Comparison of ENCODE assay signal across 8 cellular contexts in genomic region chr5:139177809-139178581, GRCh38. TPM values are rescaled to one million over a fixed set of nuclear protein-coding genes. Genes with fewer than 3 reads are reported as not detected.
DNase-seq lines count a peak whose midpoint lies in the region; ATAC-seq lines count a peak whose summit lies in the region.

No MANE protein-coding gene starts in this region.

- no peaks in the 10 kb centered on the region for H3K79me2 ChIP-seq in Karpas-422 (ENCODE audit: low read length)

- H3K9me3 ChIP-seq in Karpas-422 (ENCODE audit: low read length): peaks cover under 1% of the 10 kb centered on the region

- ATAC-seq in GM19463 (IDR thresholded peaks at IDR 0.05; ENCODE audit: unreplicated experiment): peak; percentile 54
- no peak for ATAC-seq in HG03521 (IDR thresholded peaks at IDR 0.05; ENCODE audit: unreplicated experiment)

- H3K27me3 ChIP-seq in Karpas-422 (ENCODE audit: low read length): no peaks in the 10 kb centered on the region

- H3K9me2 ChIP-seq in Karpas-422 (replicated peaks; ENCODE audit: insufficient read depth, low read length): no peaks in the 10 kb centered on the region

- no peak overlapping the region for H2AFZ ChIP-seq in Karpas-422 (ENCODE audit: low read length)

- no peak overlapping the region for H3K4me2 ChIP-seq in Karpas-422 (ENCODE audit: low read depth, low read length, poor library complexity, severe bottlenecking)

- peaks cover 36% of the 10 kb centered on the region; the same call in 1 of the 2 replicates for H4K20me1 ChIP-seq in Karpas-422 (ENCODE audit: insufficient read depth, low read depth, low read length)

- H3K4me3 ChIP-seq in Karpas-422 (ENCODE audit: low read length): no peak overlapping the region

- H3K4me1 ChIP-seq in Karpas-422 (ENCODE audit: low read length): peaks cover 39% of the 10 kb centered on the region

- no peak overlapping the region for H3K9ac ChIP-seq in Karpas-422 (ENCODE audit: low read length)

- no peaks in the 10 kb centered on the region for H3K36me3 ChIP-seq in Karpas-422 (ENCODE audit: insufficient read depth, low read length)

- no peak overlapping the region for H3K27ac ChIP-seq in Karpas-422 (ENCODE audit: low read length)

- DNase-seq in Karpas-422 (peak; percentile 51), astrocyte of the hippocampus (ENCODE audit: low read depth, low spot score) (peak; percentile 42), myocyte (ENCODE audit: low read depth) (peak; percentile 77), GM19240 (ENCODE audit: insufficient read length, low spot score) (no peak), NCI-H82 treated with DMSO at 0.1 percent for 48 hours (lab: John Stamatoyannopoulos, UW; ENCODE audit: unreplicated experiment) (no peak)
- no peak for DNase-seq in activated CD4-positive, alpha-beta T cell treated with anti-CD3 and anti-CD28 coated beads for 48 hours

RNA-seq across cellular contexts. Expression of gene SIL1, which starts 20.2 kb away (rescaled TPM):
- 10.7 and 21.8 TPM in 2 replicates for total RNA-seq in Karpas-422 (2014; rRNA removed; shearing (Covaris generic); ENCODE audit: low replicate concordance)
- 38.2 and 53.2 TPM in 2 replicates for total RNA-seq in myocyte
- polyA plus RNA-seq in myocyte (2012): 80.7 TPM

Comparison
In these comparisons a context has a peak if more than half of its experiments do, and no peak if none do; other contexts are left out.
1. DNase-seq: peak in Karpas-422 (single experiment), astrocyte of the hippocampus (single experiment) and myocyte (single experiment); none in GM19240 (single experiment), activated CD4-positive, alpha-beta T cell treated with anti-CD3 and anti-CD28 coated beads for 48 hours (single experiment) and NCI-H82 treated with DMSO at 0.1 percent for 48 hours (single experiment).